14 cellular contexts compared by ENCODE assay signal in genomic region chr22:42766860-42767259, GRCh38. TPM values are rescaled to one million over a fixed set of nuclear protein-coding genes. Genes with fewer than 3 reads are reported as not detected.
"Had no signal": no experiment of that assay in that cellular context is flagged by ENCODE, and none has a peak within 500 bp of the region (broad histone marks: within the 10 kb centered on the region; RNA-seq: fewer than 3 reads in every experiment).

No MANE protein-coding gene starts in this region.

- ATAC-seq: activated CD4-positive, alpha-beta T cell treated with anti-CD3 and anti-CD28 coated beads for 36 hours; activated CD8-positive, alpha-beta T cell treated with anti-CD3 and anti-CD28 coated beads for 36 hours had no signal

- H3K27ac Mint-ChIP-seq: activated CD4-positive, alpha-beta T cell treated with anti-CD3 and anti-CD28 coated beads for 36 hours; activated CD8-positive, alpha-beta T cell treated with anti-CD3 and anti-CD28 coated beads for 36 hours; activated naive CD8-positive, alpha-beta T cell treated with anti-CD3 and anti-CD28 coated beads, Interleukin-2, amount 10 ng/mL, durations not matched to agents 7 days and 5 days; nephron; T-helper 2 cell treated with Interferon-gamma antibody and Interleukin-4, amounts not matched to agents 5 μg/mL and 100 μg/mL, for 36 hours had no signal

- H3K4me3 Mint-ChIP-seq: activated CD4-positive, alpha-beta T cell treated with anti-CD3 and anti-CD28 coated beads for 36 hours; activated CD8-positive, alpha-beta T cell treated with anti-CD3 and anti-CD28 coated beads for 36 hours; activated naive CD8-positive, alpha-beta T cell treated with anti-CD3 and anti-CD28 coated beads, Interleukin-2, amount 10 ng/mL, durations not matched to agents 7 days and 5 days; nephron; T-helper 2 cell treated with Interferon-gamma antibody and Interleukin-4, amounts not matched to agents 5 μg/mL and 100 μg/mL, for 36 hours had no signal

- H3K9me3 ChIP-seq: esophagus muscularis mucosa, uterus had no signal

- H3K27me3 Mint-ChIP-seq: activated CD8-positive, alpha-beta T cell treated with anti-CD3 and anti-CD28 coated beads for 36 hours had no signal

- FAIRE-seq: endometrium, islet of Langerhans had no signal

- H3K9me3 Mint-ChIP-seq: activated CD8-positive, alpha-beta T cell treated with anti-CD3 and anti-CD28 coated beads for 36 hours; activated naive CD8-positive, alpha-beta T cell treated with anti-CD3 and anti-CD28 coated beads, Interleukin-2, amount 10 ng/mL, durations not matched to agents 7 days and 5 days; nephron; T-helper 2 cell treated with Interferon-gamma antibody and Interleukin-4, amounts not matched to agents 5 μg/mL and 100 μg/mL, for 36 hours had no signal

- DNase-seq: activated CD4-positive, alpha-beta T cell treated with anti-CD3 and anti-CD28 coated beads for 36 hours; activated CD8-positive, alpha-beta memory T cell treated with anti-CD3 and anti-CD28 coated beads, Interleukin-2, amount 50 U/mL, for 4 hours; activated CD8-positive, alpha-beta T cell treated with anti-CD3 and anti-CD28 coated beads for 36 hours; activated naive CD8-positive, alpha-beta T cell treated with anti-CD3 and anti-CD28 coated beads, Interleukin-2, amount 10 ng/mL, durations not matched to agents 7 days and 5 days; anterior cingulate cortex; mesendoderm; stimulated activated CD4-positive, alpha-beta T cell treated with anti-CD3 and anti-CD28 coated beads, Interleukin-4, amount 100 ng/mL, for 4 hours; uterus had no signal

- H3K4me1 Mint-ChIP-seq: activated CD4-positive, alpha-beta T cell treated with anti-CD3 and anti-CD28 coated beads for 36 hours; activated naive CD8-positive, alpha-beta T cell treated with anti-CD3 and anti-CD28 coated beads, Interleukin-2, amount 10 ng/mL, durations not matched to agents 7 days and 5 days had no signal

- H3K36me3 ChIP-seq: esophagus muscularis mucosa, uterus had no signal

- H3K27me3 ChIP-seq: esophagus muscularis mucosa, uterus had no signal

- H3K4me3 ChIP-seq: esophagus muscularis mucosa, uterus had no signal

- H3K36me3 Mint-ChIP-seq: activated naive CD8-positive, alpha-beta T cell treated with anti-CD3 and anti-CD28 coated beads, Interleukin-2, amount 10 ng/mL, durations not matched to agents 7 days and 5 days had no signal

- H3K27ac ChIP-seq: esophagus muscularis mucosa, uterus, VCaP had no signal

RNA-seq across cellular contexts. Expression of gene A4GALT, which starts 46.2 kb away (rescaled TPM):
- total RNA-seq: activated CD4-positive, alpha-beta T cell treated with anti-CD3 and anti-CD28 coated beads for 36 hours; activated naive CD8-positive, alpha-beta T cell treated with anti-CD3 and anti-CD28 coated beads, Interleukin-2, amount 10 ng/mL, durations not matched to agents 7 days and 5 days had no signal
